ENCODE assay signal across 21 cellular contexts in the genomic region with DNA sequence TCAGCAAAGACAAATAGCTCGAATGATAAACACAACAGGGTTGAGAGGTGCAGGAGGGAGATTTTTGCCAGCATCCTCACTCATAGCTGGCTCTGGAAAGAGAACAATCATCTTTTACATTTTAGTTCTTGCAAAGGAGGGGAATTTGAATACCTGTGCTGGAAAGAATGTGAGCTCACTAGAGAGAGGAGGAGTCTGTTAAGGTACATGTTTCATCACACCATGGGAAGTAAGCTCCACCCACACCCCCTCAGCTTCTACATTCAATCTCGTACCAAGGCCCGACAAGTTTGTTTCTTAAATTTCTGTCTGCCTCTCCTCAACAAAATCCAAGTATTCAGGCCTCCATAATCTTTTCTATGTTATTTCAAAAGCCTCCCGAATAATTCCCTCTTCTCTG.
DNase-seq lines count a peak whose midpoint lies in the region; ATAC-seq and TF ChIP-seq lines count a peak whose summit lies in the region.
"Had no signal": no experiment of that assay in that cellular context is flagged by ENCODE, and none has a peak within 500 bp of the region (broad histone marks: within the 10 kb centered on the region; RNA-seq: fewer than 3 reads in every experiment).

No MANE protein-coding gene starts in this region.

- no peaks in the 10 kb centered on the region for H3K27me3 ChIP-seq in GM23338 (ENCODE audit: insufficient read depth)
- H3K27me3 ChIP-seq: BLaER1 treated with 17β-estradiol and CSF1 and Interleukin-3, amounts not matched to agents 10 nM and 100 nM; SJSA1 had no signal

- H2AFZ ChIP-seq in GM23338: peak overlapping the region; percentile 56; the same call in 1 of the 2 replicates

- TF ChIP-seq CTCF in GM23338 (conservative IDR thresholded peaks at IDR 0.05; ENCODE audit: low read depth in 2 of 2) (no peak), endothelial cell (IDR thresholded peaks at IDR 0.05; ENCODE audit: unreplicated experiment) (no peak)

- H3K36me3 Mint-ChIP-seq in GM23338 (ENCODE audit: low read depth) (no peaks in the 10 kb centered on the region), endothelial cell (ENCODE audit: low read depth, unreplicated experiment) (no peaks in the 10 kb centered on the region)

- no peak overlapping the region for H3K4me3 ChIP-seq in GM23338
- H3K4me3 ChIP-seq: BLaER1 treated with 17β-estradiol and CSF1 and Interleukin-3, amounts not matched to agents 10 nM and 100 nM; GM12878; SJSA1 had no signal

- ATAC-seq in GM23338: peak; percentile 78
- ATAC-seq: GM12878 had no signal

- 0 out of 2 replicates have a peak overlapping the region, but pooled peaks have one; percentile 17 for H3K27ac ChIP-seq in GM23338 (ENCODE audit: low read depth)
- H3K27ac ChIP-seq: BLaER1 treated with 17β-estradiol and CSF1 and Interleukin-3, amounts not matched to agents 10 nM and 100 nM; SJSA1 had no signal

- H3F3A ChIP-seq in GM23338 (replicated peaks; ENCODE audit: low read depth): no peaks in the 10 kb centered on the region; the same call in 1 of the 2 replicates

- H3K27me3 Mint-ChIP-seq in GM23338 (ENCODE audit: insufficient read depth, low read depth, poor library complexity): no peaks in the 10 kb centered on the region
- H3K27me3 Mint-ChIP-seq in endothelial cell (ENCODE audit: unreplicated experiment): peaks cover 2% of the 10 kb centered on the region
- H3K27me3 Mint-ChIP-seq: CD4-positive, alpha-beta T cell had no signal

- peaks cover 8% of the 10 kb centered on the region; the same call in 1 of the 2 replicates for H3K9me2 ChIP-seq in GM23338 (ENCODE audit: insufficient read depth)

- H3K9me3 Mint-ChIP-seq in GM23338: no peaks in the 10 kb centered on the region
- no peaks in the 10 kb centered on the region for H3K9me3 Mint-ChIP-seq in endothelial cell (ENCODE audit: unreplicated experiment)
- H3K9me3 Mint-ChIP-seq: CD4-positive, alpha-beta T cell; H9 had no signal

- H4K20me1 ChIP-seq in GM23338 (replicated peaks; ENCODE audit: insufficient read depth): no peaks in the 10 kb centered on the region
- H4K20me1 ChIP-seq: BLaER1 treated with 17β-estradiol and CSF1 and Interleukin-3, amounts not matched to agents 10 nM and 100 nM had no signal

- no peak overlapping the region for H3K27ac Mint-ChIP-seq in GM23338
- H3K27ac Mint-ChIP-seq in endothelial cell (ENCODE audit: unreplicated experiment): no peak overlapping the region
- H3K27ac Mint-ChIP-seq: CD4-positive, alpha-beta T cell; H9 had no signal

- H3K79me2 ChIP-seq in GM23338 (replicated peaks; ENCODE audit: insufficient read depth): no peaks in the 10 kb centered on the region

- no peaks in the 10 kb centered on the region; the same call in 1 of the 2 replicates for H3K36me3 ChIP-seq in GM23338 (ENCODE audit: insufficient read depth)
- H3K36me3 ChIP-seq: BLaER1 treated with 17β-estradiol and CSF1 and Interleukin-3, amounts not matched to agents 10 nM and 100 nM; SJSA1 had no signal

- H3K4me3 Mint-ChIP-seq in GM23338 (no peak overlapping the region), endothelial cell (ENCODE audit: unreplicated experiment) (no peak overlapping the region)
- H3K4me3 Mint-ChIP-seq: CD4-positive, alpha-beta T cell; H9 had no signal

- H3K4me2 ChIP-seq in GM23338: 0 out of 2 replicates have a peak overlapping the region, but pooled peaks have one; percentile 13
- H3K4me2 ChIP-seq: BLaER1 treated with 17β-estradiol and CSF1 and Interleukin-3, amounts not matched to agents 10 nM and 100 nM had no signal

- H3K4me1 Mint-ChIP-seq in GM23338 (peaks cover 12% of the 10 kb centered on the region), endothelial cell (ENCODE audit: unreplicated experiment) (no peaks in the 10 kb centered on the region)

- DNase-seq in GM23338 (ENCODE audit: low spot score): peak; percentile 68
- DNase-seq in NCI-H2171 treated with DMSO at 0.1 percent for 48 hours (lab: John Stamatoyannopoulos, UW): peak; percentile 85
- DNase-seq in iPS DF 4.7 (ENCODE audit: extremely low read depth, low spot score): peak; percentile 14
- DNase-seq in pons (ENCODE audit: low spot score): peak; percentile 1
- no peak for DNase-seq in activated naive CD4-positive, alpha-beta T cell treated with Interleukin-2 at 50 U/mL for 16 hours
- no peak for DNase-seq in NCI-H2107 treated with DMSO at 0.1 percent for 48 hours (lab: John Stamatoyannopoulos, UW; ENCODE audit: unreplicated experiment)
- no peak for DNase-seq in endothelial cell (ENCODE audit: low spot score)
- DNase-seq: CD4-positive, alpha-beta T cell; GDM1; H9; NCI-H1048; NCI-H1417; NCI-H187; NCI-H2081 treated with DMSO at 0.1 percent for 48 hours; NCI-H524 treated with DMSO at 0.1 percent for 48 hours; NCI-H82; Right ventricle myocardium superior; RPMI8226 had no signal

- H3K4me1 ChIP-seq in GM23338 (ENCODE audit: insufficient read depth): peaks cover 14% of the 10 kb centered on the region; the same call in 1 of the 2 replicates
- H3K4me1 ChIP-seq: BLaER1 treated with 17β-estradiol and CSF1 and Interleukin-3, amounts not matched to agents 10 nM and 100 nM; SJSA1 had no signal

TF ChIP-seq in GM23338, 12 proteins besides CTCF, POLR2A, EP300 and RAD21:
- no peak for TF ChIP-seq JUNB (IDR thresholded peaks at IDR 0.05; ENCODE audit: unreplicated experiment)

Comparison
In these comparisons a context has a peak if more than half of its experiments do, and no peak if none do; other contexts are left out.
1. DNase-seq: peak in GM23338 (single experiment), NCI-H2171 treated with DMSO at 0.1 percent for 48 hours (single experiment), iPS DF 4.7 (single experiment) and pons (single experiment); none in activated naive CD4-positive, alpha-beta T cell treated with Interleukin-2 at 50 U/mL for 16 hours (single experiment), NCI-H2107 treated with DMSO at 0.1 percent for 48 hours (single experiment) and endothelial cell (single experiment).